ENCODE assay signal across 23 cellular contexts in genomic region chr1:15777913-15778707, GRCh38. TPM values are rescaled to one million over a fixed set of nuclear protein-coding genes. Genes with fewer than 3 reads are reported as not detected.
A peak's percentile ranks its signal among the peaks of the same experiment; 100 is the strongest.
DNase-seq lines count a peak whose midpoint lies in the region; ATAC-seq and TF ChIP-seq lines count a peak whose summit lies in the region.
"Had no signal": no experiment of that assay in that cellular context is flagged by ENCODE, and none has a peak within 500 bp of the region (broad histone marks: within the 10 kb centered on the region; RNA-seq: fewer than 3 reads in every experiment).

No MANE protein-coding gene starts in this region.

- H3K4me3 ChIP-seq in HCT116 (replicated peaks in 1 of 2; ENCODE audit: low read depth in 1 of 2, low read length in 2 of 2), result no peak overlapping the region
- no peak overlapping the region for H3K4me3 ChIP-seq in hepatocyte
- no peak overlapping the region for H3K4me3 ChIP-seq in GM23248
- no peak overlapping the region for H3K4me3 ChIP-seq in naive thymus-derived CD4-positive, alpha-beta T cell (ENCODE audit: low read length)
- H3K4me3 ChIP-seq: PC-9, SJSA1 had no signal

- RAD21 ChIA-PET in HCT116 (lab: Charles Lee; ENCODE audit: low non-redundant PET in 1 of 2, low total read pairs in 2 of 2, uncharacterized antibody in 2 of 2, unreplicated experiment in 2 of 2), result no interaction called here

- ATAC-seq in HCT116, result 0 out of 2 replicates have a peak, but pooled peaks have one; percentile 19
- ATAC-seq in naive thymus-derived CD4-positive, alpha-beta T cell, result no peak

- H3K27ac Mint-ChIP-seq in naive thymus-derived CD4-positive, alpha-beta T cell, result no peak overlapping the region

- H3F3A ChIP-seq in GM23248 (ENCODE audit: insufficient read depth), result no peaks in the 10 kb centered on the region

- H3K27me3 ChIP-seq in HCT116 (ENCODE audit: insufficient read depth, low read length) (no peaks in the 10 kb centered on the region), hepatocyte (no peaks in the 10 kb centered on the region), GM23248 (replicated peaks; ENCODE audit: insufficient read depth) (no peaks in the 10 kb centered on the region)
- H3K27me3 ChIP-seq in naive thymus-derived CD4-positive, alpha-beta T cell (ENCODE audit: control insufficient read depth in 2 of 2, insufficient read depth in 2 of 2, low read length in 2 of 2), result no peaks in the 10 kb centered on the region
- H3K27me3 ChIP-seq: SJSA1 had no signal

- H3K27ac ChIP-seq in HCT116 (ENCODE audit: low read depth, low read length), result no peak overlapping the region
- H3K27ac ChIP-seq in RWPE1, result peak overlapping the region; percentile 61
- peak overlapping the region; percentile 91 for H3K27ac ChIP-seq in hepatocyte
- H3K27ac ChIP-seq in GM23248, result no peak overlapping the region
- H3K27ac ChIP-seq in naive thymus-derived CD4-positive, alpha-beta T cell (ENCODE audit: low read depth, low read length), result no peak overlapping the region
- H3K27ac ChIP-seq: KMS-11, PC-9, SJSA1 had no signal

- H3K79me2 ChIP-seq in HCT116 (ENCODE audit: insufficient read depth, low read length), result no peaks in the 10 kb centered on the region
- peaks cover 6% of the 10 kb centered on the region for H3K79me2 ChIP-seq in hepatocyte
- no peaks in the 10 kb centered on the region for H3K79me2 ChIP-seq in GM23248 (ENCODE audit: insufficient read depth)

- H3K4me1 Mint-ChIP-seq in naive thymus-derived CD4-positive, alpha-beta T cell, result no peaks in the 10 kb centered on the region
- H3K4me1 Mint-ChIP-seq: CD8-positive, alpha-beta memory T cell had no signal

- no peak for TF ChIP-seq CTCF in HCT116 (IDR thresholded peaks at IDR 0.05 in 2 of 3, conservative IDR thresholded peaks at IDR 0.05 in 1 of 3; ENCODE audit: borderline replicate concordance in 1 of 3, insufficient read depth in 1 of 3, low read depth in 2 of 3, low read length in 2 of 3)
- no peak for TF ChIP-seq CTCF in RWPE1 (conservative IDR thresholded peaks at IDR 0.05; ENCODE audit: low read depth)
- no peak for TF ChIP-seq CTCF in hepatocyte (IDR thresholded peaks at IDR 0.05; ENCODE audit: poor library complexity)

- TF ChIP-seq RAD21 in HCT116 (IDR thresholded peaks at IDR 0.05; ENCODE audit: low read depth), result no peak

- H3K27me3 Mint-ChIP-seq in naive thymus-derived CD4-positive, alpha-beta T cell, result peaks cover 0 to 15% (median 0%) of the 10 kb centered on the region in 5 donors

- DNase-seq in HCT116 (ENCODE audit: low read depth, low spot score) (no peak), RWPE1 (ENCODE audit: low spot score) (no peak), hepatocyte (ENCODE audit: low spot score) (no peak), GM23248 (no peak), hepatic stellate cell (ENCODE audit: low spot score) (no peak), foreskin melanocyte (no peak)
- no peak for DNase-seq in naive thymus-derived CD4-positive, alpha-beta T cell
- DNase-seq: AML-193, C1 segment of cervical spinal cord, EL, GF-D8, NCI-H1105, NCI-H146, NCI-H2029 treated with DMSO at 0.1 percent for 48 hours, NCI-H226, NCI-H510A treated with DMSO at 0.1 percent for 48 hours, NCI-H748 treated with DMSO at 0.1 percent for 48 hours, PC-9, SW 1271 had no signal

- no peaks in the 10 kb centered on the region for H3K9me3 ChIP-seq in HCT116 (ENCODE audit: control insufficient read depth in 1 of 2, insufficient read depth in 1 of 2, low read depth in 1 of 2, low read length in 2 of 2)
- H3K9me3 ChIP-seq in hepatocyte (ENCODE audit: low read depth), result no peaks in the 10 kb centered on the region
- H3K9me3 ChIP-seq in GM23248 (ENCODE audit: low read depth), result no peaks in the 10 kb centered on the region
- no peaks in the 10 kb centered on the region for H3K9me3 ChIP-seq in naive thymus-derived CD4-positive, alpha-beta T cell (ENCODE audit: control insufficient read depth in 2 of 3, low read length in 3 of 3)
- H3K9me3 ChIP-seq: SJSA1 had no signal

- H3K4me3 Mint-ChIP-seq in naive thymus-derived CD4-positive, alpha-beta T cell, result no peak overlapping the region
- H3K4me3 Mint-ChIP-seq: CD8-positive, alpha-beta memory T cell had no signal

- H3K4me2 ChIP-seq in HCT116 (ENCODE audit: low read length) (no peak overlapping the region), hepatocyte (no peak overlapping the region), GM23248 (ENCODE audit: unreplicated experiment) (no peak overlapping the region)
- H3K4me2 ChIP-seq: KMS-11, PC-9 had no signal

- H2AFZ ChIP-seq in HCT116 (ENCODE audit: low read depth, low read length, poor library complexity, severe bottlenecking) (no peak overlapping the region), hepatocyte (no peak overlapping the region), GM23248 (no peak overlapping the region)
- H2AFZ ChIP-seq: PC-9 had no signal

- TF ChIP-seq POLR2A in HCT116 (IDR thresholded peaks at IDR 0.05; ENCODE audit: borderline replicate concordance, extremely low read depth, insufficient read depth, insufficient read length), result no peak

- H3K36me3 Mint-ChIP-seq in naive thymus-derived CD4-positive, alpha-beta T cell, result no peaks in the 10 kb centered on the region
- H3K36me3 Mint-ChIP-seq: CD8-positive, alpha-beta memory T cell had no signal

- no peak overlapping the region for H3K9ac ChIP-seq in HCT116 (ENCODE audit: low read length)
- no peak overlapping the region for H3K9ac ChIP-seq in GM23248
- H3K9ac ChIP-seq: KMS-11 had no signal

- CTCF ChIA-PET in HCT116 (lab: Charles Lee), result interaction anchor here (3.0 kb wide), 1 partner anchor 14 kb away, joined by 13 read pairs; no protein-coding TSS in a partner anchor
- CTCF ChIA-PET in RWPE1 (lab: Yijun Ruan, JAX), result interaction anchor here (0.6 to 0.9 kb wide), 3 partner anchors 37 to 217 kb away, joined by 3 read pairs; no protein-coding TSS in a partner anchor
- CTCF ChIA-PET in naive thymus-derived CD4-positive, alpha-beta T cell (lab: Charles Lee), result no interaction called here

- H4K20me1 ChIP-seq in HCT116 (ENCODE audit: insufficient read depth) (no peaks in the 10 kb centered on the region), hepatocyte (ENCODE audit: insufficient read depth, poor library complexity, severe bottlenecking) (no peaks in the 10 kb centered on the region), GM23248 (ENCODE audit: insufficient read depth) (no peaks in the 10 kb centered on the region)

- WGBS in hepatocyte (ENCODE audit: low lambda C conversion rate, missing lambda C conversion rate), result 94% methylated on average over 7 of the region's 7 CpGs
- 98 to 99% methylated on average over 6 to 7 of the region's 7 CpGs for WGBS in GM23248 (ENCODE audit: low coverage in 1 of 2, low lambda C conversion rate in 2 of 2, missing lambda C conversion rate in 2 of 2), 2 experiments

- H3K4me1 ChIP-seq in HCT116 (ENCODE audit: control insufficient read depth in 1 of 2, insufficient read depth in 2 of 2, low read length in 2 of 2) (peaks cover 7 to 17% of the 10 kb centered on the region in 2 experiments; a peak in 3 of 4 replicates), hepatocyte (ENCODE audit: insufficient read depth) (peaks cover 17% of the 10 kb centered on the region), GM23248 (ENCODE audit: insufficient read depth) (no peaks in the 10 kb centered on the region)
- H3K4me1 ChIP-seq in naive thymus-derived CD4-positive, alpha-beta T cell (ENCODE audit: control insufficient read depth in 2 of 2, insufficient read depth in 2 of 2, low read length in 2 of 2), result no peaks in the 10 kb centered on the region
- H3K4me1 ChIP-seq: SJSA1 had no signal

- H3K9me2 ChIP-seq in HCT116 (ENCODE audit: insufficient read depth), result no peaks in the 10 kb centered on the region
- no peaks in the 10 kb centered on the region for H3K9me2 ChIP-seq in hepatocyte (replicated peaks; ENCODE audit: insufficient read depth)
- no peaks in the 10 kb centered on the region for H3K9me2 ChIP-seq in GM23248 (ENCODE audit: insufficient read depth)

- H3K36me3 ChIP-seq in HCT116 (ENCODE audit: control insufficient read depth in 1 of 2, insufficient read depth in 2 of 2, low read length in 2 of 2) (no peaks in the 10 kb centered on the region), hepatocyte (replicated peaks; ENCODE audit: insufficient read depth, low read depth) (peaks cover 4% of the 10 kb centered on the region), GM23248 (ENCODE audit: low read depth) (peaks cover 29% of the 10 kb centered on the region)
- H3K36me3 ChIP-seq in naive thymus-derived CD4-positive, alpha-beta T cell (ENCODE audit: control insufficient read depth in 2 of 3, insufficient read depth in 3 of 3, low read length in 3 of 3), result no peaks in the 10 kb centered on the region

- intact Hi-C loops in HCT116 (cut with micrococcal nuclease), result no loop called here
- intact Hi-C loops in naive thymus-derived CD4-positive, alpha-beta T cell (cut with micrococcal nuclease), result no loop called here

- POLR2A ChIA-PET in HCT116 (lab: Charles Lee), result no interaction called here
- POLR2A ChIA-PET in RWPE1 (lab: Yijun Ruan, JAX; ENCODE audit: low non-redundant PET), result no interaction called here
- POLR2A ChIA-PET in naive thymus-derived CD4-positive, alpha-beta T cell (lab: Charles Lee), result no interaction called here

- in situ Hi-C loops in GM23248 (cut with MboI), result no loop called here

- peaks cover 0 to 2% (median 0%) of the 10 kb centered on the region in 11 donors for H3K9me3 Mint-ChIP-seq in naive thymus-derived CD4-positive, alpha-beta T cell

- BruUV-seq in HCT116 (replicated peaks; lab: Mats Ljungman, UMichigan), result no TSS peak

RNA-seq across cellular contexts. Expression of gene FBLIM1, which starts 19.5 kb away (rescaled TPM):
- total RNA-seq in HCT116 (2021; ENCODE audit: unreplicated experiment) (6.0 TPM), hepatocyte (109 and 117 TPM in 2 replicates)
- polyA plus RNA-seq in HCT116 (2012), result 8.7 and 9.7 TPM in 2 replicates
- polyA plus RNA-seq in hepatocyte (102 and 120 TPM in 2 replicates), GM23248 (2016; fragmentation: Nextera tagmentation; extraction: Ambion mirVana) (63.3 and 67.3 TPM in 2 replicates)
- total RNA-seq in GM23248 (2014; rRNA removed; shearing (Covaris generic)), result 59.6 and 69.9 TPM in 2 replicates
- total RNA-seq in naive thymus-derived CD4-positive, alpha-beta T cell, result under 1 TPM in 2 of 5 experiments, not detected in 3; 0.27 to 0.54 TPM
- polyA plus RNA-seq in naive thymus-derived CD4-positive, alpha-beta T cell, result under 1 TPM in 1 of 2 donors, not detected in 1; 0.41 TPM
- total RNA-seq: CD8-positive, alpha-beta memory T cell had no signal
- polyA plus RNA-seq: CD8-positive, alpha-beta memory T cell had no signal

RNA-seq across cellular contexts. Expression of gene UQCRHL, which starts 29.3 kb away (rescaled TPM):
- total RNA-seq in HCT116 (2021; ENCODE audit: unreplicated experiment), result 2.5 TPM
- 4.8 and 7.1 TPM in 2 replicates for polyA plus RNA-seq in HCT116 (2012)
- 2.0 and 2.6 TPM in 2 replicates for total RNA-seq in hepatocyte
- polyA plus RNA-seq in hepatocyte, result 1.0 and 1.8 TPM in 2 replicates
- 0.32 and 0.51 TPM in 2 replicates for total RNA-seq in GM23248 (2014; rRNA removed; shearing (Covaris generic))
- polyA plus RNA-seq in GM23248 (2016; fragmentation: Nextera tagmentation; extraction: Ambion mirVana), result 0.60 and 0.65 TPM in 2 replicates
- total RNA-seq in naive thymus-derived CD4-positive, alpha-beta T cell, result 1 to 10 TPM in 3 of 5 experiments, under 1 TPM in 2; 0.69 to 1.9 (median 1.4) TPM
- 1 to 10 TPM in 1 of 2 donors, under 1 TPM in 1; 0.43 to 1.1 TPM for polyA plus RNA-seq in naive thymus-derived CD4-positive, alpha-beta T cell

RNA-seq across cellular contexts. Expression of gene TMEM82, which starts 35.8 kb away (rescaled TPM):
- total RNA-seq in HCT116 (2021; ENCODE audit: unreplicated experiment) (not detected), hepatocyte (10.7 and 11.9 TPM in 2 replicates)
- polyA plus RNA-seq in HCT116 (2012), result not detected in 2 replicates
- polyA plus RNA-seq in hepatocyte (14.7 and 16.4 TPM in 2 replicates), GM23248 (2016; fragmentation: Nextera tagmentation; extraction: Ambion mirVana) (not detected in 2 replicates)
- total RNA-seq in GM23248 (2014; rRNA removed; shearing (Covaris generic)), result not detected in 2 replicates
- not detected for total RNA-seq in naive thymus-derived CD4-positive, alpha-beta T cell
- not detected for polyA plus RNA-seq in naive thymus-derived CD4-positive, alpha-beta T cell
- total RNA-seq: CD8-positive, alpha-beta memory T cell; HT1080; PC-9; SJSA1 had no signal
- polyA plus RNA-seq: CD8-positive, alpha-beta memory T cell had no signal

RNA-seq across cellular contexts. Expression of gene SLC25A34, which starts 42.1 kb away (rescaled TPM):
- 0.59 TPM for total RNA-seq in HCT116 (2021; ENCODE audit: unreplicated experiment)
- 0.32 and 0.38 TPM in 2 replicates for polyA plus RNA-seq in HCT116 (2012)
- total RNA-seq in hepatocyte, result 0.68 and 0.87 TPM in 2 replicates
- 0.71 and 0.77 TPM in 2 replicates for polyA plus RNA-seq in hepatocyte
- total RNA-seq in GM23248 (2014; rRNA removed; shearing (Covaris generic)), result 0.13 and 0.54 TPM in 2 replicates
- 0.20 and 0.29 TPM in 2 replicates for polyA plus RNA-seq in GM23248 (2016; fragmentation: Nextera tagmentation; extraction: Ambion mirVana)
- total RNA-seq in naive thymus-derived CD4-positive, alpha-beta T cell, result 1 to 10 TPM; 1.5 to 4.6 (median 2.1) TPM
- under 1 TPM in 1 of 2 donors, not detected in 1; 0.08 TPM for polyA plus RNA-seq in naive thymus-derived CD4-positive, alpha-beta T cell

Comparison
In these comparisons a context has a peak if more than half of its experiments do, and no peak if none do; other contexts are left out.
1. H3K27ac ChIP-seq: peak in RWPE1 (single experiment) and hepatocyte (single experiment); none in HCT116 (single experiment), GM23248 (single experiment) and naive thymus-derived CD4-positive, alpha-beta T cell (single experiment).
2. RNA of gene TMEM82, which starts 35.8 kb away (total RNA-seq): 10.7 to 11.9 TPM in hepatocyte; not detected in HCT116 (single experiment), not detected in GM23248 and not detected in naive thymus-derived CD4-positive, alpha-beta T cell; every median in the first group is over 10 times any median in the second.